ENCODE assay signal across 12 cellular contexts in genomic region chr10:77898323-77899079, GRCh38. TPM values are rescaled to one million over a fixed set of nuclear protein-coding genes. Genes with fewer than 3 reads are reported as not detected.
DNase-seq lines count a peak whose midpoint lies in the region; ATAC-seq and TF ChIP-seq lines count a peak whose summit lies in the region.
"Had no signal": no experiment of that assay in that cellular context is flagged by ENCODE, and none has a peak within 500 bp of the region (broad histone marks: within the 10 kb centered on the region; RNA-seq: fewer than 3 reads in every experiment).

No MANE protein-coding gene starts in this region.

- CTCF ChIA-PET in PC-9 (lab: Charles Lee): interaction anchor here (0.6 kb wide), 1 partner anchor 69 kb away, joined by 3 read pairs; no protein-coding TSS in a partner anchor

- H3K9ac ChIP-seq in iPS-18a (ENCODE audit: low read length): no peak overlapping the region

- H3K9me3 Mint-ChIP-seq in type B pancreatic cell (no peaks in the 10 kb centered on the region), glutamatergic neuron (ENCODE audit: unreplicated experiment) (peaks cover 2% of the 10 kb centered on the region)
- no peaks in the 10 kb centered on the region for H3K9me3 Mint-ChIP-seq in effector memory CD8-positive, alpha-beta T cell

- H3K9me3 ChIP-seq in PC-9 (ENCODE audit: insufficient read depth, low read depth) (no peaks in the 10 kb centered on the region), iPS-18a (ENCODE audit: control insufficient read depth, low read depth, low read length) (no peaks in the 10 kb centered on the region)

- no peak overlapping the region for H3K27ac ChIP-seq in PC-9
- peak overlapping the region; percentile 4 for H3K27ac ChIP-seq in iPS-18a (ENCODE audit: low read length)

- H3K4me1 Mint-ChIP-seq in type B pancreatic cell (ENCODE audit: unreplicated experiment) (peaks cover 58% of the 10 kb centered on the region), glutamatergic neuron (ENCODE audit: low read depth, unreplicated experiment) (peaks cover 3% of the 10 kb centered on the region)
- H3K4me1 Mint-ChIP-seq in effector memory CD8-positive, alpha-beta T cell (ENCODE audit: low read depth in 2 of 2): peaks cover 20 to 22% of the 10 kb centered on the region in 2 donors

- peaks cover 10% of the 10 kb centered on the region; the same call in 1 of the 2 replicates for H3F3A ChIP-seq in PC-9 (ENCODE audit: insufficient read depth, low read depth)

- in situ Hi-C loops in G401 (cut with HindIII; ENCODE audit: low sequenced_read_pairs): no loop called here

- H3K36me3 Mint-ChIP-seq in type B pancreatic cell (peaks cover 3% of the 10 kb centered on the region), glutamatergic neuron (ENCODE audit: unreplicated experiment) (no peaks in the 10 kb centered on the region)
- peaks cover 6% of the 10 kb centered on the region for H3K36me3 Mint-ChIP-seq in effector memory CD8-positive, alpha-beta T cell (ENCODE audit: insufficient read depth)

- H3K27me3 ChIP-seq in PC-9 (ENCODE audit: insufficient read depth, low read depth): no peaks in the 10 kb centered on the region
- no peaks in the 10 kb centered on the region for H3K27me3 ChIP-seq in iPS-18a (ENCODE audit: control insufficient read depth, insufficient read depth, low read length)

- no peak for TF ChIP-seq CTCF in PC-9 (conservative IDR thresholded peaks at IDR 0.05)
- no peak for TF ChIP-seq CTCF in type B pancreatic cell (conservative IDR thresholded peaks at IDR 0.05)
- TF ChIP-seq CTCF in glutamatergic neuron (IDR thresholded peaks at IDR 0.05; ENCODE audit: partially characterized antibody, unreplicated experiment): no peak

- H3K4me1 ChIP-seq in PC-9 (replicated peaks; ENCODE audit: insufficient read depth) (peaks cover 25% of the 10 kb centered on the region), iPS-18a (ENCODE audit: control insufficient read depth, low read depth, low read length) (peaks cover 12% of the 10 kb centered on the region)

- POLR2A ChIA-PET in PC-9 (lab: Charles Lee; ENCODE audit: unreplicated experiment): interaction anchor here (0.6 to 0.8 kb wide), 3 partner anchors 13 to 48 kb away, joined by 4 to 8 read pairs (median 5); partner anchors contain the start of gene DLG5

- H2AFZ ChIP-seq in PC-9: no peak overlapping the region

- no peak for ATAC-seq in effector memory CD8-positive, alpha-beta T cell (replicated peaks)

- H3K4me3 Mint-ChIP-seq in type B pancreatic cell (peak overlapping the region; percentile 39), glutamatergic neuron (ENCODE audit: unreplicated experiment) (no peak overlapping the region)
- no peak overlapping the region for H3K4me3 Mint-ChIP-seq in effector memory CD8-positive, alpha-beta T cell

- DNase-seq in NCI-H446 (lab: John Stamatoyannopoulos, UW): peak; percentile 17 to 25
- DNase-seq in NCI-H446 treated with DMSO at 0.1 percent for 48 hours (lab: John Stamatoyannopoulos, UW): no peak
- DNase-seq in PC-9: peak in 1 of 2 experiments; percentile 84
- DNase-seq in type B pancreatic cell (ENCODE audit: extremely low spot score, unreplicated experiment): no peak
- no peak for DNase-seq in glutamatergic neuron
- DNase-seq in effector memory CD8-positive, alpha-beta T cell: no peak
- DNase-seq in G401 (ENCODE audit: low spot score): no peak
- DNase-seq: activated CD8-positive, alpha-beta memory T cell treated with anti-CD3 and anti-CD28 coated beads, Interleukin-2, amount 50 U/mL, for 4 hours; foreskin melanocyte; NCI-H187; stimulated activated CD4-positive, alpha-beta T cell treated with anti-CD3 and anti-CD28 coated beads, Interleukin-4, amount 100 ng/mL, for 4 hours had no signal

- no peak overlapping the region for H3K4me3 ChIP-seq in PC-9
- H3K4me3 ChIP-seq in iPS-18a (ENCODE audit: low read length): no peak overlapping the region

- no peaks in the 10 kb centered on the region for H3K9me2 ChIP-seq in PC-9 (ENCODE audit: insufficient read depth)

- no TSS peak for BruUV-seq in PC-9 (replicated peaks; lab: Mats Ljungman, UMichigan)

- 0 out of 2 replicates have a peak, but pooled peaks cover 13% of the 10 kb centered on the region for H4K20me1 ChIP-seq in PC-9 (ENCODE audit: insufficient read depth)

- H3K4me2 ChIP-seq in PC-9: peak overlapping the region; percentile 24

- H3K27me3 Mint-ChIP-seq in type B pancreatic cell: no peaks in the 10 kb centered on the region
- H3K27me3 Mint-ChIP-seq in glutamatergic neuron (ENCODE audit: unreplicated experiment): peaks cover 4% of the 10 kb centered on the region
- H3K27me3 Mint-ChIP-seq in effector memory CD8-positive, alpha-beta T cell: no peaks in the 10 kb centered on the region

- H3K27ac Mint-ChIP-seq in type B pancreatic cell: peak overlapping the region; percentile 56
- H3K27ac Mint-ChIP-seq in glutamatergic neuron (ENCODE audit: unreplicated experiment): no peak overlapping the region
- H3K27ac Mint-ChIP-seq in effector memory CD8-positive, alpha-beta T cell: peak overlapping the region in 1 of 2 donors; percentile 7

- H3K36me3 ChIP-seq in PC-9 (ENCODE audit: low read depth) (no peaks in the 10 kb centered on the region), iPS-18a (ENCODE audit: control insufficient read depth, low read depth, low read length) (no peaks in the 10 kb centered on the region)

- peaks cover 73% of the 10 kb centered on the region for H3K79me2 ChIP-seq in PC-9 (ENCODE audit: low read depth)

- intact Hi-C loops in PC-9 (cut with micrococcal nuclease; ENCODE audit: unreplicated experiment): loop anchor here (2.0 kb wide), 2 partner anchors 26 to 54 kb away; no protein-coding TSS in a partner anchor

RNA-seq across cellular contexts. Expression of gene DLG5, which starts 28.1 kb away (rescaled TPM):
- total RNA-seq in PC-9 (2021): 75.5 and 81.7 TPM in 2 replicates
- total RNA-seq in type B pancreatic cell (ENCODE audit: low replicate concordance): 57.4 and 80.0 TPM in 2 replicates
- 35.5 TPM for total RNA-seq in glutamatergic neuron (ENCODE audit: unreplicated experiment)
- 34.5 and 48.7 TPM in 2 replicates for total RNA-seq in G401 (2014; rRNA removed; shearing (Covaris generic))

Comparison
In these comparisons a context has a peak if more than half of its experiments do, and no peak if none do; other contexts are left out.
1. DNase-seq: peak in NCI-H446 (2 of 2); none in NCI-H446 treated with DMSO at 0.1 percent for 48 hours (single experiment), type B pancreatic cell (single experiment), glutamatergic neuron (single experiment), effector memory CD8-positive, alpha-beta T cell (0 of 3) and G401 (single experiment).